ENCODE assay signal across 15 cellular contexts in genomic region chr7:18626086-18626485, GRCh38.
A peak's percentile ranks its signal among the peaks of the same experiment; 100 is the strongest.
DNase-seq lines count a peak whose midpoint lies in the region; ATAC-seq and TF ChIP-seq lines count a peak whose summit lies in the region.
"Had no signal": no experiment of that assay in that cellular context is flagged by ENCODE, and none has a peak within 500 bp of the region (broad histone marks: within the 10 kb centered on the region; RNA-seq: fewer than 3 reads in every experiment).

No MANE protein-coding gene starts in this region.

- H3K36me3 Mint-ChIP-seq in Calu3 (ENCODE audit: insufficient read depth, unreplicated experiment) = peaks cover 31% of the 10 kb centered on the region
- H3K36me3 Mint-ChIP-seq in memory B cell = peaks cover 24% of the 10 kb centered on the region

- no peak overlapping the region for H3K23ac ChIP-seq in trophoblast cell (ENCODE audit: low read length)

- intact Hi-C loops in Right ventricle myocardium inferior (cut with DNase I) = no loop called here
- intact Hi-C loops in left ventricle myocardium inferior (cut with micrococcal nuclease) = no loop called here
- intact Hi-C loops in Calu3 (cut with micrococcal nuclease; ENCODE audit: unreplicated experiment) = no loop called here

- H3K4me3 Mint-ChIP-seq in Calu3 (ENCODE audit: low read depth, unreplicated experiment) = no peak overlapping the region
- H3K4me3 Mint-ChIP-seq in memory B cell = no peak overlapping the region
- H3K4me3 Mint-ChIP-seq: CD4-positive, alpha-beta T cell had no signal

- no peak overlapping the region for H3K27ac ChIP-seq in left ventricle myocardium inferior (replicated peaks)
- H3K27ac ChIP-seq in trophoblast cell (ENCODE audit: low read depth, low read length) = no peak overlapping the region

- no peak overlapping the region for H3K9ac ChIP-seq in trophoblast cell (ENCODE audit: low read length)

- no peak overlapping the region for H2AFZ ChIP-seq in trophoblast cell (ENCODE audit: insufficient read depth, low read length, poor library complexity)

- no peaks in the 10 kb centered on the region for H3K79me1 ChIP-seq in trophoblast cell (ENCODE audit: low read length)

- no peaks in the 10 kb centered on the region for H3K79me2 ChIP-seq in trophoblast cell (ENCODE audit: control insufficient read depth, insufficient read depth, low read length, poor library complexity)

- DNase-seq in Right ventricle myocardium inferior (ENCODE audit: missing footprints) (no peak), left ventricle myocardium inferior (no peak), Calu3 (no peak), memory B cell (ENCODE audit: low spot score in 2 of 2) (no peak), trophoblast cell (no peak), A172 (ENCODE audit: low spot score) (no peak)
- DNase-seq: 8988T; ACHN; C1 segment of cervical spinal cord; CD4-positive, alpha-beta T cell; DMS79; EL; GOT3 had no signal

- ATAC-seq in Right ventricle myocardium inferior (peak; percentile 54), memory B cell (ENCODE audit: low read depth) (no peak), HG03045 (IDR thresholded peaks at IDR 0.05; ENCODE audit: unreplicated experiment) (no peak)

- H3K27me3 ChIP-seq in left ventricle myocardium inferior (ENCODE audit: low read depth) (no peaks in the 10 kb centered on the region), trophoblast cell (ENCODE audit: insufficient read depth, low read length) (no peaks in the 10 kb centered on the region)

- H3K14ac ChIP-seq in trophoblast cell (ENCODE audit: low read length) = no peak overlapping the region

- H3K9me3 Mint-ChIP-seq in Calu3 (ENCODE audit: low read depth, unreplicated experiment) = no peaks in the 10 kb centered on the region
- no peaks in the 10 kb centered on the region for H3K9me3 Mint-ChIP-seq in memory B cell
- H3K9me3 Mint-ChIP-seq: CD4-positive, alpha-beta T cell had no signal

- TF ChIP-seq CTCF in left ventricle myocardium inferior (IDR thresholded peaks at IDR 0.05; ENCODE audit: borderline replicate concordance) = no peak
- no peak for TF ChIP-seq CTCF in Calu3 (IDR thresholded peaks at IDR 0.05; ENCODE audit: unreplicated experiment)

- BruUV-seq in Calu3 (replicated peaks; lab: Mats Ljungman, UMichigan) = no TSS peak

- no peaks in the 10 kb centered on the region for H3K9me3 ChIP-seq in left ventricle myocardium inferior (replicated peaks)
- H3K9me3 ChIP-seq in trophoblast cell (ENCODE audit: insufficient read depth, low read depth, low read length) = no peaks in the 10 kb centered on the region
- H3K9me3 ChIP-seq: HAP-1 had no signal

- no peak overlapping the region for H3K4me2 ChIP-seq in trophoblast cell (ENCODE audit: low read length)

- H3K36me3 ChIP-seq in left ventricle myocardium inferior = peaks cover 11% of the 10 kb centered on the region
- H3K36me3 ChIP-seq in trophoblast cell (ENCODE audit: control insufficient read depth in 1 of 2, insufficient read depth in 2 of 2, low read length in 2 of 2) = no peaks in the 10 kb centered on the region

- no peak overlapping the region for H2BK5ac ChIP-seq in trophoblast cell (ENCODE audit: low read depth, low read length, poor library complexity)

- no peak overlapping the region for H2BK120ac ChIP-seq in trophoblast cell (ENCODE audit: insufficient read depth, low read length, poor library complexity)

- H4K8ac ChIP-seq in trophoblast cell (ENCODE audit: low read depth, low read length) = peak overlapping the region; percentile 10

- no peak overlapping the region for H3K4ac ChIP-seq in trophoblast cell (ENCODE audit: low read depth, low read length)

- H3K4me3 ChIP-seq in left ventricle myocardium inferior (no peak overlapping the region), trophoblast cell (ENCODE audit: low read depth, low read length) (no peak overlapping the region)
- H3K4me3 ChIP-seq: HAP-1 had no signal

- H2BK12ac ChIP-seq in trophoblast cell (ENCODE audit: low read length) = no peak overlapping the region

- H3K27me3 Mint-ChIP-seq in Calu3 (ENCODE audit: unreplicated experiment) = no peaks in the 10 kb centered on the region
- H3K27me3 Mint-ChIP-seq in memory B cell = no peaks in the 10 kb centered on the region
- H3K27me3 Mint-ChIP-seq: CD4-positive, alpha-beta T cell had no signal

- no peak overlapping the region for H4K91ac ChIP-seq in trophoblast cell (ENCODE audit: low read depth, low read length)

- H3K27ac Mint-ChIP-seq in Calu3 (ENCODE audit: unreplicated experiment) (peak overlapping the region; percentile 4), memory B cell (peak overlapping the region; percentile 67)
- H3K27ac Mint-ChIP-seq: CD4-positive, alpha-beta T cell had no signal

- no peaks in the 10 kb centered on the region for H3K4me1 ChIP-seq in left ventricle myocardium inferior
- no peaks in the 10 kb centered on the region for H3K4me1 ChIP-seq in trophoblast cell (ENCODE audit: control insufficient read depth in 1 of 2, insufficient read depth in 2 of 2, low read length in 2 of 2)
- H3K4me1 ChIP-seq: HAP-1 had no signal

- no peak overlapping the region for H3K18ac ChIP-seq in trophoblast cell (ENCODE audit: low read length)

- CTCF ChIA-PET in Calu3 (lab: Charles Lee) = no interaction called here

- H3K4me1 Mint-ChIP-seq in Calu3 (ENCODE audit: low read depth, unreplicated experiment) (no peaks in the 10 kb centered on the region), memory B cell (peaks cover 4% of the 10 kb centered on the region)

- H2AK5ac ChIP-seq in trophoblast cell (ENCODE audit: low read length) = no peak overlapping the region

- no peak overlapping the region for H4K12ac ChIP-seq in trophoblast cell (ENCODE audit: low read depth, low read length)
